20 cellular contexts compared by ENCODE assay signal in genomic region chr10:28296023-28296422, GRCh38. TPM values are rescaled to one million over a fixed set of nuclear protein-coding genes. Genes with fewer than 3 reads are reported as not detected.
DNase-seq lines count a peak whose midpoint lies in the region; ATAC-seq and TF ChIP-seq lines count a peak whose summit lies in the region.
"Had no signal": no experiment of that assay in that cellular context is flagged by ENCODE, and none has a peak within 500 bp of the region (broad histone marks: within the 10 kb centered on the region; RNA-seq: fewer than 3 reads in every experiment).

No MANE protein-coding gene starts in this region.

- H3K36me3 Mint-ChIP-seq in mesothelial cell of epicardium (no peaks in the 10 kb centered on the region), nephron progenitor cell (ENCODE audit: low read depth) (no peaks in the 10 kb centered on the region)

- ATAC-seq in body of pancreas (peak; percentile 36), GM21825 (IDR thresholded peaks at IDR 0.05; ENCODE audit: unreplicated experiment) (no peak), GM21526 (IDR thresholded peaks at IDR 0.05; ENCODE audit: low FRiP score, unreplicated experiment) (no peak)

- H3K27me3 ChIP-seq in body of pancreas, result no peaks in the 10 kb centered on the region
- no peaks in the 10 kb centered on the region for H3K27me3 ChIP-seq in stomach smooth muscle (ENCODE audit: control insufficient read depth in 1 of 2, insufficient read depth in 2 of 2, low read length in 2 of 2)
- H3K27me3 ChIP-seq: Peyer's patch had no signal

- H3K4me1 ChIP-seq in HEK293 (ENCODE audit: control insufficient read depth, insufficient read depth, low read length), result peaks cover 24% of the 10 kb centered on the region
- peaks cover 35% of the 10 kb centered on the region for H3K4me1 ChIP-seq in body of pancreas
- H3K4me1 ChIP-seq in stomach smooth muscle (ENCODE audit: control insufficient read depth, insufficient read depth, low read length), result peaks cover 25% of the 10 kb centered on the region

- H3K4me3 ChIP-seq in HEK293 (ENCODE audit: low read depth, low read length), result no peak overlapping the region
- no peak overlapping the region for H3K4me3 ChIP-seq in body of pancreas
- peak overlapping the region in 1 of 2 donors; percentile 31 for H3K4me3 ChIP-seq in stomach smooth muscle (ENCODE audit: low read length in 2 of 2)
- H3K4me3 ChIP-seq: Peyer's patch had no signal

- H3K4me3 Mint-ChIP-seq in mesothelial cell of epicardium, result no peak overlapping the region
- H3K4me3 Mint-ChIP-seq in nephron progenitor cell, result no peak overlapping the region

- H3K27ac ChIP-seq in HEK293 (ENCODE audit: extremely low read depth, low read depth, low read length), result no peak overlapping the region
- peak overlapping the region in 2 of 4 donors; percentile 24 to 44 for H3K27ac ChIP-seq in body of pancreas
- H3K27ac ChIP-seq in stomach smooth muscle (ENCODE audit: low read length), result peak overlapping the region; percentile 50

- H3K36me3 ChIP-seq in HEK293 (ENCODE audit: control insufficient read depth in 2 of 2, insufficient read depth in 1 of 2, low read length in 2 of 2), result no peaks in the 10 kb centered on the region; a peak in 1 of 3 replicates
- H3K36me3 ChIP-seq in body of pancreas (replicated peaks in 1 of 2; ENCODE audit: insufficient read depth in 1 of 2, low read depth in 2 of 2), result no peaks in the 10 kb centered on the region
- H3K36me3 ChIP-seq in stomach smooth muscle (ENCODE audit: control insufficient read depth in 2 of 2, insufficient read depth in 2 of 2, low read length in 2 of 2), result no peaks in the 10 kb centered on the region
- H3K36me3 ChIP-seq: Peyer's patch had no signal

- POLR2A ChIA-PET in HEK293 (lab: Yijun Ruan, JAX), result no interaction called here

- no peak for TF ChIP-seq POLR2A in body of pancreas (IDR thresholded peaks at IDR 0.05)

- intact Hi-C loops in body of pancreas (cut with DNase I), result no loop called here

- WGBS in body of pancreas, 2 donors, result 6 to 19% methylated on average over 1 of the region's 1 CpG

- peaks cover 2% of the 10 kb centered on the region for H3K27me3 Mint-ChIP-seq in mesothelial cell of epicardium (ENCODE audit: low read depth)
- peaks cover 6% of the 10 kb centered on the region for H3K27me3 Mint-ChIP-seq in nephron progenitor cell (ENCODE audit: low read depth, poor library complexity)

- H3K9me3 Mint-ChIP-seq in mesothelial cell of epicardium, result no peaks in the 10 kb centered on the region
- no peaks in the 10 kb centered on the region for H3K9me3 Mint-ChIP-seq in nephron progenitor cell

- H3K4me1 Mint-ChIP-seq in mesothelial cell of epicardium (peaks cover 23% of the 10 kb centered on the region), nephron progenitor cell (peaks cover 15% of the 10 kb centered on the region)

- H3K9me3 ChIP-seq in HEK293 (ENCODE audit: control insufficient read depth, insufficient read depth, low read depth, low read length), result no peaks in the 10 kb centered on the region
- H3K9me3 ChIP-seq in body of pancreas, result no peaks in the 10 kb centered on the region
- no peaks in the 10 kb centered on the region for H3K9me3 ChIP-seq in stomach smooth muscle (ENCODE audit: control insufficient read depth in 2 of 2, low read length in 2 of 2)
- H3K9me3 ChIP-seq: Peyer's patch, SK-N-SH had no signal

- DNase-seq in body of pancreas, result no peak
- no peak for DNase-seq in mesothelial cell of epicardium (ENCODE audit: low spot score in 2 of 2, unreplicated experiment in 2 of 2)
- no peak for DNase-seq in nephron progenitor cell
- DNase-seq in middle frontal gyrus (ENCODE audit: extremely low spot score, low spot score), result no peak
- DNase-seq: activated CD4-positive, CD25-positive, alpha-beta regulatory T cell treated with anti-CD3 and anti-CD28 coated beads, Interleukin-2, amount 50 U/mL, for 72 hours; activated gamma-delta T cell; Calu3; cortex of kidney; hypothalamus; midbrain; NCI-H1694 treated with DMSO at 0.1 percent for 48 hours; NK-92 treated with Interleukin-12 subunit alpha and Interleukin-12 subunit beta, amount 100 ng/mL, for 24 hours; nucleus accumbens; Peyer's patch; SK-N-SH; stimulated activated naive CD4-positive, alpha-beta T cell treated with Interleukin-2 at 50 U/mL for 16 hours had no signal

- TF ChIP-seq CTCF in HEK293 (tag by site-specific recombination; IDR thresholded peaks at IDR 0.05), result no peak
- TF ChIP-seq CTCF in body of pancreas (IDR thresholded peaks at IDR 0.05), result no peak
- no peak for TF ChIP-seq CTCF in mesothelial cell of epicardium (IDR thresholded peaks at IDR 0.05; ENCODE audit: unreplicated experiment)
- no peak for TF ChIP-seq CTCF in nephron progenitor cell (IDR thresholded peaks at IDR 0.05)

- CTCF ChIA-PET in HEK293 (lab: Yijun Ruan, JAX), result interaction anchor here (0.6 to 1.0 kb wide), 2 partner anchors 45 to 55 kb away, joined by 3 to 4 read pairs; no protein-coding TSS in a partner anchor

- peak overlapping the region; percentile 13 to 31 for H3K9ac ChIP-seq in stomach smooth muscle (ENCODE audit: low read length in 2 of 2)
- H3K9ac ChIP-seq: SK-N-SH had no signal

- peak overlapping the region; percentile 58 for H3K27ac Mint-ChIP-seq in mesothelial cell of epicardium
- H3K27ac Mint-ChIP-seq in nephron progenitor cell, result no peak overlapping the region

TF ChIP-seq in HEK293, 187 proteins besides CTCF, POLR2A, EP300 and RAD21 (continues in another document):
- no peak for TF ChIP-seq ZBTB26 (tag by site-specific recombination; optimal IDR thresholded peaks at IDR 0.05)
- TF ChIP-seq OSR2 (tag by site-specific recombination; IDR thresholded peaks at IDR 0.05), result peak; percentile 69
- peak; percentile 85 for TF ChIP-seq PRDM6 (tag by site-specific recombination; IDR thresholded peaks at IDR 0.05)
- TF ChIP-seq ZNF600 (tag by site-specific recombination; IDR thresholded peaks at IDR 0.05), result no peak
- peak; percentile 48; the same call in 1 of the 2 replicates for TF ChIP-seq ZBTB8A (tag by site-specific recombination; IDR thresholded peaks at IDR 0.05)
- no peak for TF ChIP-seq ZNF692 (tag by site-specific recombination; IDR thresholded peaks at IDR 0.05)
- no peak for TF ChIP-seq ZNF148 (tag by site-specific recombination; IDR thresholded peaks at IDR 0.05; ENCODE audit: borderline replicate concordance)
- TF ChIP-seq ZNF112 (tag by site-specific recombination; IDR thresholded peaks at IDR 0.05), result no peak
- no peak for TF ChIP-seq ZNF624 (tag by site-specific recombination; IDR thresholded peaks at IDR 0.05)
- TF ChIP-seq ZNF335 (tag by site-specific recombination; conservative IDR thresholded peaks at IDR 0.05), result peak; percentile 31
- TF ChIP-seq ZBTB7A (tag by site-specific recombination; IDR thresholded peaks at IDR 0.05; ENCODE audit: low read depth), result no peak

RNA-seq across cellular contexts. Expression of gene MPP7, which starts 6.8 kb away (rescaled TPM):
- total RNA-seq in body of pancreas (10 to 100 TPM in 1 of 2 donors, 1 to 10 TPM in 1; 5.9 to 12.2 TPM), mesothelial cell of epicardium (10.6 to 12.6 TPM (median 12.4 TPM) in 3 replicates)
